In genomic region chr7:1223196-1224092, GRCh38 we compare ENCODE assay signal across 1 cellular context.
TF ChIP-seq lines count a peak whose summit lies in the region.

No MANE protein-coding gene starts in this region.

TF ChIP-seq in endothelial cell of umbilical vein, 7 proteins besides CTCF, POLR2A, EP300 and RAD21:
- TF ChIP-seq GATA2 (IDR thresholded peaks at IDR 0.05; ENCODE audit: insufficient read depth, insufficient read length, low read depth, low read length) (no peak), EZH2 (IDR thresholded peaks at IDR 0.05; ENCODE audit: borderline replicate concordance, low read depth, low read length, severe bottlenecking) (peak; percentile 78)
